ENCODE assay signal across 8 cellular contexts in the genomic region with DNA sequence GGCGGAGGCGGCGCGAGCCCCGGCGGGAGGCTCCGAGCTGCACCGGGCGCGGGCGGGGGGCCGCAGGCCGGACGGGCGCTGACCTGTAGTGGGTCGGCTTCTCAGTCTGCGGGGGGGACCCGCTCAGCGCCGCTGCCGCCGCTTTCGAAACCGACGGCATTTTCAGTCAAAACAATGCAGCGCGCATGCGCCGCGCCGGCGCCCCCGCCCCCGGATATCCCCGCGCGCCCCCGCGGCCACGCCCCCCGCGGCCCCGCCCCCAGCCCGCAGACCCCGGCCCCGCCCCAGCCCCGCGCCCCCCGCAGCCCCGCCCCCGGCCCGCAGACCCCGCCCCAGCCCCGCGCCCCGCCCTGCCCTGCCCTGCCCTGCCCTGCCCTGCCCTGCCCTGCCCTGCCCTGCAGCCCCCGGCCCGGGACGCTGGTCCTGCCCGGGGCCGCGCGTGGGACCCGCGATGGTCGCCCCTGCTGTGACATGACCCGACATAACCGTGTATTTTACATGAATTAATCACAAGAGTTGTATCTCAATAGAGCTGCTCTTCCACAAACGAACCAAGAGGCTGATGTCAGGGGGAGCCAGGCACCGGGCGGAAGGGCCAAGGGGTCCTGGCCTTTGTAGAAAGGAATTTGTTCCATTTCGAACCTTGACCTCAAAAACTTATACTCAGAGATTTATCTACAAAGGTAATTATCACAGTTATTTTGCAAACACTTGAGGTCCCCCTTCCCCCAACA. TPM values are rescaled to one million over a fixed set of nuclear protein-coding genes. Genes with fewer than 3 reads are reported as not detected.
DNase-seq lines count a peak whose midpoint lies in the region; ATAC-seq and TF ChIP-seq lines count a peak whose summit lies in the region.

A gene with protein sequence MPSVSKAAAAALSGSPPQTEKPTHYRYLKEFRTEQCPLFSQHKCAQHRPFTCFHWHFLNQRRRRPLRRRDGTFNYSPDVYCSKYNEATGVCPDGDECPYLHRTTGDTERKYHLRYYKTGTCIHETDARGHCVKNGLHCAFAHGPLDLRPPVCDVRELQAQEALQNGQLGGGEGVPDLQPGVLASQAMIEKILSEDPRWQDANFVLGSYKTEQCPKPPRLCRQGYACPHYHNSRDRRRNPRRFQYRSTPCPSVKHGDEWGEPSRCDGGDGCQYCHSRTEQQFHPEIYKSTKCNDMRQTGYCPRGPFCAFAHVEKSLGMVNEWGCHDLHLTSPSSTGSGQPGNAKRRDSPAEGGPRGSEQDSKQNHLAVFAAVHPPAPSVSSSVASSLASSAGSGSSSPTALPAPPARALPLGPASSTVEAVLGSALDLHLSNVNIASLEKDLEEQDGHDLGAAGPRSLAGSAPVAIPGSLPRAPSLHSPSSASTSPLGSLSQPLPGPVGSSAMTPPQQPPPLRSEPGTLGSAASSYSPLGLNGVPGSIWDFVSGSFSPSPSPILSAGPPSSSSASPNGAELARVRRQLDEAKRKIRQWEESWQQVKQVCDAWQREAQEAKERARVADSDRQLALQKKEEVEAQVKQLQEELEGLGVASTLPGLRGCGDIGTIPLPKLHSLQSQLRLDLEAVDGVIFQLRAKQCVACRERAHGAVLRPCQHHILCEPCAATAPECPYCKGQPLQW (minus strand): TSS at position 173 of the 734 bp plus-strand sequence. CDS start 13 bp downstream, at position 160.

- H3T11ph ChIP-seq in H9 (ENCODE audit: low read length) = no peak within 1 kb of the TSS

- H3K4me3 ChIP-seq in DOHH2 (ENCODE audit: low read length) (peak within 1 kb of the TSS; percentile 96), ectodermal cell (ENCODE audit: insufficient read depth, low read depth, low read length) (peak within 1 kb of the TSS; percentile 73)

- no peak within 1 kb of the TSS for H3K56ac ChIP-seq in H9 (ENCODE audit: insufficient read length, low read depth, low read length)

- DNase-seq in H9 (peak; percentile 71), NCI-H2227 (lab: John Stamatoyannopoulos, UW; ENCODE audit: unreplicated experiment) (peak; percentile 80), lung microvascular endothelial cell (ENCODE audit: low read depth in 2 of 2) (peak; percentile 68 to 83)
- DNase-seq in activated CD8-positive, alpha-beta T cell treated with anti-CD3 and anti-CD28 coated beads, Interleukin-2, amount 10 ng/mL, durations not matched to agents 7 days and 5 days = peak; percentile 88
- peak; percentile 62 to 74 (median 68) for DNase-seq in stimulated activated CD4-positive, alpha-beta T cell treated with anti-CD3 and anti-CD28 coated beads, TNF-alpha, amount 100 ng/mL, for 4 hours (ENCODE audit: low read depth in 3 of 3)

- peaks cover 7% of the 10 kb centered on the region for H3K36me3 ChIP-seq in DOHH2 (ENCODE audit: control insufficient read depth, low read length)
- H3K36me3 ChIP-seq in ectodermal cell (ENCODE audit: control insufficient read depth, insufficient read depth, low read length) = no peaks in the 10 kb centered on the region

- H3K4me1 Mint-ChIP-seq in H9 = peaks cover 3 to 6% of the 10 kb centered on the region in 2 experiments; a peak in 2 of 4 replicates
- peaks cover 28% of the 10 kb centered on the region for H3K4me1 Mint-ChIP-seq in activated CD8-positive, alpha-beta T cell treated with anti-CD3 and anti-CD28 coated beads, Interleukin-2, amount 10 ng/mL, durations not matched to agents 7 days and 5 days (ENCODE audit: low read depth)

- peaks cover 44% of the 10 kb centered on the region for H3K79me2 ChIP-seq in DOHH2 (ENCODE audit: control insufficient read depth, low read length)
- peaks cover 3% of the 10 kb centered on the region; the same call in 1 of the 2 replicates for H3K79me2 ChIP-seq in H9 (ENCODE audit: insufficient read depth, low read length)

- no peak within 1 kb of the TSS for H3K9ac ChIP-seq in H9 (ENCODE audit: extremely low read depth, insufficient read length, low read length)

- peak within 1 kb of the TSS; percentile 98 for H2BK20ac ChIP-seq in H9 (ENCODE audit: low read depth, low read length, poor library complexity, severe bottlenecking)

- H3K4me1 ChIP-seq in DOHH2 (ENCODE audit: control insufficient read depth, low read length) (peaks cover 28% of the 10 kb centered on the region), H9 (ENCODE audit: insufficient read depth, low read length) (no peaks in the 10 kb centered on the region), ectodermal cell (ENCODE audit: control insufficient read depth, insufficient read depth, low read length) (no peaks in the 10 kb centered on the region)

- H3K9me3 ChIP-seq in DOHH2 (ENCODE audit: control insufficient read depth, insufficient read depth, low read length) (no peaks in the 10 kb centered on the region), H9 (ENCODE audit: control insufficient read depth, low read depth, low read length) (no peaks in the 10 kb centered on the region), ectodermal cell (ENCODE audit: control insufficient read depth, low read length) (no peaks in the 10 kb centered on the region)

- POLR2A ChIA-PET in activated CD8-positive, alpha-beta T cell treated with anti-CD3 and anti-CD28 coated beads, Interleukin-2, amount 10 ng/mL, durations not matched to agents 7 days and 5 days (lab: Charles Lee) = interaction anchor here (0.6 to 1.2 kb wide), 2 partner anchors 18 to 103 kb away, joined by 4 to 5 read pairs; no protein-coding TSS in a partner anchor

- H3K27ac ChIP-seq in DOHH2 (ENCODE audit: low read depth, low read length) (0 out of 2 replicates have a peak within 1 kb of the TSS, but pooled peaks have one; percentile 18), H9 (ENCODE audit: insufficient read length, low read depth, low read length) (no peak within 1 kb of the TSS), ectodermal cell (ENCODE audit: insufficient read depth, low read depth, low read length, poor library complexity, severe bottlenecking) (no peak within 1 kb of the TSS)

- no peak within 1 kb of the TSS for H2BK5ac ChIP-seq in H9 (ENCODE audit: insufficient read length, low read length)

- no peaks in the 10 kb centered on the region for H3K9me3 Mint-ChIP-seq in H9
- no peaks in the 10 kb centered on the region for H3K9me3 Mint-ChIP-seq in activated CD8-positive, alpha-beta T cell treated with anti-CD3 and anti-CD28 coated beads, Interleukin-2, amount 10 ng/mL, durations not matched to agents 7 days and 5 days (ENCODE audit: insufficient read depth)

- peaks cover 3% of the 10 kb centered on the region for H3K23me2 ChIP-seq in H9 (ENCODE audit: insufficient read length, low read depth, low read length, poor library complexity, severe bottlenecking)

- H3K27me3 ChIP-seq in DOHH2 (ENCODE audit: control insufficient read depth, low read length) (no peaks in the 10 kb centered on the region), H9 (ENCODE audit: insufficient read depth, low read length) (no peaks in the 10 kb centered on the region), ectodermal cell (ENCODE audit: control insufficient read depth, insufficient read depth, low read length, poor library complexity, severe bottlenecking) (no peaks in the 10 kb centered on the region)

- peaks cover 20% of the 10 kb centered on the region for H3F3A ChIP-seq in DOHH2 (ENCODE audit: control insufficient read depth, insufficient read depth)

- no peak within 1 kb of the TSS for H2BK15ac ChIP-seq in H9 (ENCODE audit: low read depth, low read length)

- no peaks in the 10 kb centered on the region for H3K9me2 ChIP-seq in DOHH2 (replicated peaks; ENCODE audit: control insufficient read depth, low read length)

- H3K4ac ChIP-seq in H9 (ENCODE audit: low read depth, low read length) = no peak within 1 kb of the TSS

- H3K27ac Mint-ChIP-seq in H9 = peak within 1 kb of the TSS in 2 of 3 experiments; percentile 71 to 75; a peak in 2 of 7 replicates
- H3K27ac Mint-ChIP-seq in activated CD8-positive, alpha-beta T cell treated with anti-CD3 and anti-CD28 coated beads, Interleukin-2, amount 10 ng/mL, durations not matched to agents 7 days and 5 days = peak within 1 kb of the TSS; percentile 92

- ATAC-seq in activated CD8-positive, alpha-beta T cell treated with anti-CD3 and anti-CD28 coated beads, Interleukin-2, amount 10 ng/mL, durations not matched to agents 7 days and 5 days = peak; percentile 70
- no peak for ATAC-seq in GM19452 (IDR thresholded peaks at IDR 0.05; ENCODE audit: unreplicated experiment)

- CTCF ChIA-PET in activated CD8-positive, alpha-beta T cell treated with anti-CD3 and anti-CD28 coated beads, Interleukin-2, amount 10 ng/mL, durations not matched to agents 7 days and 5 days (lab: Charles Lee) = no interaction called here

- H3K4me2 ChIP-seq in DOHH2 (ENCODE audit: low read length) (peak within 1 kb of the TSS; percentile 88), H9 (ENCODE audit: insufficient read depth, insufficient read length, low read length) (peak within 1 kb of the TSS; percentile 58)

- no peak within 1 kb of the TSS for H2BK12ac ChIP-seq in H9 (ENCODE audit: insufficient read length, low read depth, low read length)

- no peak within 1 kb of the TSS for H4K91ac ChIP-seq in H9 (ENCODE audit: insufficient read length, low read depth, low read length)

- H4K20me1 ChIP-seq in DOHH2 (ENCODE audit: control insufficient read depth, insufficient read depth, low read depth, low read length) (no peaks in the 10 kb centered on the region), H9 (ENCODE audit: control insufficient read depth, insufficient read depth, insufficient read length) (no peaks in the 10 kb centered on the region)

- WGBS in H9 (ENCODE audit: extremely low coverage, insufficient read length, low lambda C conversion rate) = no CpG with 5 or more reads among the region's 72 CpGs
- 3 to 4% methylated on average over 72 of the region's 72 CpGs for WGBS in ectodermal cell, 2 experiments

- no peaks in the 10 kb centered on the region for H3K27me3 Mint-ChIP-seq in H9 (ENCODE audit: low read depth)
- no peaks in the 10 kb centered on the region for H3K27me3 Mint-ChIP-seq in activated CD8-positive, alpha-beta T cell treated with anti-CD3 and anti-CD28 coated beads, Interleukin-2, amount 10 ng/mL, durations not matched to agents 7 days and 5 days (ENCODE audit: low read depth)

- peak within 1 kb of the TSS; percentile 26; the same call in 1 of the 2 replicates for H3K14ac ChIP-seq in H9 (ENCODE audit: insufficient read depth, low read length)

- TF ChIP-seq CTCF in DOHH2 (IDR thresholded peaks at IDR 0.05; ENCODE audit: low read depth, low read length, poor library complexity, severe bottlenecking) = no peak
- TF ChIP-seq CTCF in H9 (conservative IDR thresholded peaks at IDR 0.05) = no peak

- H3K79me1 ChIP-seq in H9 (ENCODE audit: insufficient read depth, low read depth, low read length, poor library complexity, severe bottlenecking) = no peaks in the 10 kb centered on the region

- peak within 1 kb of the TSS; percentile 88 for H2BK120ac ChIP-seq in H9 (ENCODE audit: low read depth, low read length, poor library complexity, severe bottlenecking)

- H3K18ac ChIP-seq in H9 (ENCODE audit: insufficient read length, low read depth, low read length) = peak within 1 kb of the TSS; percentile 73

- no peak within 1 kb of the TSS for H2AFZ ChIP-seq in H9 (ENCODE audit: low read length)

- H3K23ac ChIP-seq in H9 (ENCODE audit: insufficient read length, low read depth, low read length) = no peak within 1 kb of the TSS

- H4K5ac ChIP-seq in H9 (ENCODE audit: insufficient read length, low read depth, low read length) = no peak within 1 kb of the TSS

- H3K4me3 Mint-ChIP-seq in H9 = peak within 1 kb of the TSS; percentile 76 to 88
- H3K4me3 Mint-ChIP-seq in activated CD8-positive, alpha-beta T cell treated with anti-CD3 and anti-CD28 coated beads, Interleukin-2, amount 10 ng/mL, durations not matched to agents 7 days and 5 days = peak within 1 kb of the TSS; percentile 81

- H4K8ac ChIP-seq in H9 (replicated peaks; ENCODE audit: insufficient read length, low read depth, low read length) = no peak within 1 kb of the TSS

- peaks cover 3 to 8% (median 4%) of the 10 kb centered on the region in 3 experiments; a peak in 5 of 7 replicates for H3K36me3 Mint-ChIP-seq in H9 (ENCODE audit: insufficient read depth in 1 of 3, low read depth in 3 of 3)
- peaks cover 12% of the 10 kb centered on the region for H3K36me3 Mint-ChIP-seq in activated CD8-positive, alpha-beta T cell treated with anti-CD3 and anti-CD28 coated beads, Interleukin-2, amount 10 ng/mL, durations not matched to agents 7 days and 5 days (ENCODE audit: low read depth)

- no peak within 1 kb of the TSS for H2AK5ac ChIP-seq in H9 (ENCODE audit: insufficient read length, low read length)

RNA-seq across cellular contexts. Expression of the gene that starts here (rescaled TPM):
- total RNA-seq in H9 (2021) = 32.0 and 33.3 TPM in 2 replicates
- 10 to 100 TPM; 19.6 to 24.9 TPM for total RNA-seq in activated CD8-positive, alpha-beta T cell treated with anti-CD3 and anti-CD28 coated beads, Interleukin-2, amount 10 ng/mL, durations not matched to agents 7 days and 5 days
- polyA plus RNA-seq in ectodermal cell (2013, experiment 1 of 4) = 22.6 TPM
- 24.0 TPM for polyA plus RNA-seq in ectodermal cell (2013, experiment 2 of 4)
- 18.7 TPM for polyA plus RNA-seq in ectodermal cell (2013, experiment 3 of 4)
- 17.2 TPM for polyA plus RNA-seq in ectodermal cell (2013, experiment 4 of 4)
- 3.9 and 5.6 TPM in 2 replicates for total RNA-seq in lung microvascular endothelial cell
